Comparison of ENCODE assay signal across 1 cellular context in genomic region chr21:44939532-44940115, GRCh38.
A peak's percentile ranks its signal among the peaks of the same experiment; 100 is the strongest.
TF ChIP-seq lines count a peak whose summit lies in the region.

SLX9 (plus strand) TSS chr21:44940029; CDS start chr21:44940058, 29 bp downstream.

TF ChIP-seq in HepG2, 621 proteins besides CTCF, POLR2A, EP300 and RAD21 (continued from another document and continues in another):
- TF ChIP-seq PRDM15 (CRISPR knock-in tag; IDR thresholded peaks at IDR 0.05) (no peak), GZF1 (CRISPR knock-in tag; IDR thresholded peaks at IDR 0.05) (no peak), ZBTB38 (CRISPR knock-in tag; IDR thresholded peaks at IDR 0.05) (peak; percentile 80), TBP (CRISPR knock-in tag; IDR thresholded peaks at IDR 0.05) (no peak), FOXP4 (CRISPR knock-in tag; IDR thresholded peaks at IDR 0.05) (peak; percentile 48; the same call in 1 of the 2 replicates), MED13 (CRISPR knock-in tag; IDR thresholded peaks at IDR 0.05) (peak; percentile 76; the same call in 1 of the 2 replicates), PRMT3 (CRISPR knock-in tag; IDR thresholded peaks at IDR 0.05; ENCODE audit: borderline replicate concordance, low read depth) (peak; percentile 29; the same call in 1 of the 2 replicates), ZNF816 (CRISPR knock-in tag; IDR thresholded peaks at IDR 0.05; ENCODE audit: borderline replicate concordance) (no peak), ZBED4 (CRISPR knock-in tag; IDR thresholded peaks at IDR 0.05; ENCODE audit: borderline replicate concordance) (peak; percentile 76; the same call in 1 of the 2 replicates), HES4 (CRISPR knock-in tag; IDR thresholded peaks at IDR 0.05; ENCODE audit: borderline replicate concordance) (0 out of 2 replicates have a peak, but pooled peaks have one; percentile 28), MEIS1 (CRISPR knock-in tag; IDR thresholded peaks at IDR 0.05; ENCODE audit: borderline replicate concordance) (peak; percentile 69; the same call in 1 of the 2 replicates), SKIL (CRISPR knock-in tag; IDR thresholded peaks at IDR 0.05; ENCODE audit: borderline replicate concordance) (peak; percentile 81), ELF4 (CRISPR knock-in tag; IDR thresholded peaks at IDR 0.05; ENCODE audit: borderline replicate concordance) (peak; percentile 70; the same call in 1 of the 2 replicates), NFYB (CRISPR knock-in tag; IDR thresholded peaks at IDR 0.05) (peak; percentile 45; the same call in 1 of the 2 replicates), REXO4 (CRISPR knock-in tag; IDR thresholded peaks at IDR 0.05; ENCODE audit: borderline replicate concordance) (no peak), ZNF577 (CRISPR knock-in tag; IDR thresholded peaks at IDR 0.05; ENCODE audit: borderline replicate concordance, low read depth) (0 out of 2 replicates have a peak, but pooled peaks have one; percentile 48), ZNF569 (CRISPR knock-in tag; IDR thresholded peaks at IDR 0.05; ENCODE audit: borderline replicate concordance) (no peak), ATF7-NPFF (CRISPR knock-in tag; IDR thresholded peaks at IDR 0.05; ENCODE audit: low read depth) (peak; percentile 86), ARNTL (CRISPR knock-in tag; IDR thresholded peaks at IDR 0.05) (peak; percentile 79; the same call in 1 of the 2 replicates), TBX2 (CRISPR knock-in tag; IDR thresholded peaks at IDR 0.05; ENCODE audit: borderline replicate concordance) (peak; percentile 86), RFX3 (CRISPR knock-in tag; IDR thresholded peaks at IDR 0.05) (no peak), NR0B2 (CRISPR knock-in tag; IDR thresholded peaks at IDR 0.05) (peak; percentile 76; the same call in 1 of the 2 replicates), ZNF276 (CRISPR knock-in tag; IDR thresholded peaks at IDR 0.05; ENCODE audit: low read depth) (0 out of 2 replicates have a peak, but pooled peaks have one; percentile 81), ZFY (CRISPR knock-in tag; IDR thresholded peaks at IDR 0.05) (peak; percentile 76), TARDBP (CRISPR knock-in tag; IDR thresholded peaks at IDR 0.05) (peak; percentile 95), ZNF337 (CRISPR knock-in tag; IDR thresholded peaks at IDR 0.05; ENCODE audit: borderline replicate concordance, low read depth) (peak; percentile 46; the same call in 1 of the 2 replicates), RORA (CRISPR knock-in tag; IDR thresholded peaks at IDR 0.05) (no peak), ARNT (IDR thresholded peaks at IDR 0.05) (no peak), SRSF4 (IDR thresholded peaks at IDR 0.05; ENCODE audit: low read depth, low read length, poor library complexity, severe bottlenecking) (no peak), PBX3 (CRISPR knock-in tag; IDR thresholded peaks at IDR 0.05; ENCODE audit: borderline replicate concordance) (no peak), ZNF619 (CRISPR knock-in tag; IDR thresholded peaks at IDR 0.05) (peak; percentile 92; the same call in 1 of the 2 replicates), PHF5A (CRISPR knock-in tag; IDR thresholded peaks at IDR 0.05; ENCODE audit: low read depth, unreplicated experiment) (no peak), HNF1A (IDR thresholded peaks at IDR 0.05; ENCODE audit: low read depth) (no peak; the same call in 1 of the 2 replicates), HNF1A (CRISPR knock-in tag; IDR thresholded peaks at IDR 0.05; ENCODE audit: borderline replicate concordance) (peak; percentile 82), ZKSCAN1 (IDR thresholded peaks at IDR 0.05; ENCODE audit: low read length) (peak; percentile 61), RFX5 (IDR thresholded peaks at IDR 0.05; ENCODE audit: low read depth, low read length) (no peak), HNF4G (IDR thresholded peaks at IDR 0.05; ENCODE audit: borderline replicate concordance, low read depth, low read length) (peak; percentile 43; the same call in 1 of the 2 replicates), HNF4G (CRISPR knock-in tag; IDR thresholded peaks at IDR 0.05; ENCODE audit: borderline replicate concordance, low read depth) (0 out of 2 replicates have a peak, but pooled peaks have one; percentile 21), ZNF558 (CRISPR knock-in tag; IDR thresholded peaks at IDR 0.05; ENCODE audit: borderline replicate concordance) (no peak), ZNF350 (CRISPR knock-in tag; IDR thresholded peaks at IDR 0.05; ENCODE audit: borderline replicate concordance, low read depth) (peak; percentile 88), EZH2 (conservative IDR thresholded peaks at IDR 0.05; ENCODE audit: low read depth, low read length) (no peak), IRF2 (CRISPR knock-in tag; IDR thresholded peaks at IDR 0.05) (peak; percentile 60; the same call in 1 of the 2 replicates)
